24 cellular contexts compared by ENCODE assay signal in the genomic region with DNA sequence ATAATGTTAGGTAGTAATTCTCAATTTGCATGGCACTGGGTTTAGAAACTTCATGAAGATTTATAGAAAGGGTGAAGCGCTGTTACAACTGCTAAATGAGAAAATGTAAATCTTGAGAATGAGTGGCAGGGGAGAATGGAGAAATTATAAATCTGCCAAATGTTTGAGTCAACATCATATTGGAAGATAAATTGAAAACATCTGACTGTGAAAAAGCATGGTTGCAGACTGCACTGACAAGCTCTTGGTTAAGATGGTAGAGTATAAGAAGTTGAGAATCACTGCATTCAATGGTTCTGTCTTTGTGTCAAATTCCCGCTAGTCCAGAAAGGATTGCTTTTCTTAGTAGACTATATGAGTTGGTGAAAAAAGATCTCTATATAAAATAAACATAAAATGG.
"Had no signal": no experiment of that assay in that cellular context is flagged by ENCODE, and none has a peak within 500 bp of the region (broad histone marks: within the 10 kb centered on the region; RNA-seq: fewer than 3 reads in every experiment).

No MANE protein-coding gene starts in this region.

- H3K27me3 ChIP-seq: esophagus muscularis mucosa, gastrocnemius medialis, left lung had no signal

- H3K36me3 ChIP-seq: esophagus muscularis mucosa, gastrocnemius medialis, heart right ventricle, left lung, lower lobe of right lung had no signal

- ATAC-seq: gastrocnemius medialis; heart right ventricle; left cardiac atrium; left lung; left ventricle myocardium superior; lower lobe of right lung; mucosa of descending colon; naive thymus-derived CD8-positive, alpha-beta T cell had no signal

- H3K4me1 ChIP-seq: esophagus muscularis mucosa, heart right ventricle, left lung, lower lobe of right lung had no signal

- H3K4me3 ChIP-seq: coronary artery, dorsolateral prefrontal cortex, esophagus muscularis mucosa, gastrocnemius medialis, heart right ventricle, left lung, lower lobe of right lung, mucosa of descending colon had no signal

- FAIRE-seq: colon, endothelial cell of umbilical vein, islet of Langerhans, keratinocyte had no signal

- H3K27ac ChIP-seq: coronary artery, dorsolateral prefrontal cortex, esophagus muscularis mucosa, gastrocnemius medialis, heart right ventricle, left lung, lower lobe of right lung had no signal

- H3K9me3 ChIP-seq: esophagus muscularis mucosa, gastrocnemius medialis, heart right ventricle, left lung, lower lobe of right lung, mucosa of descending colon had no signal

- DNase-seq: dermis blood vessel endothelial cell; dorsolateral prefrontal cortex; effector CD4-positive, alpha-beta T cell; effector memory CD4-positive, alpha-beta T cell; foreskin melanocyte; gastrocnemius medialis; glutamatergic neuron; head of caudate nucleus; heart right ventricle; hippocampal formation; left cardiac atrium; left lung; left ventricle myocardium superior; lower lobe of right lung; mesenchymal stem cell; mucosa of descending colon; naive B cell; naive thymus-derived CD8-positive, alpha-beta T cell had no signal
